ENCODE assay signal across 1 cellular context in the genomic region with DNA sequence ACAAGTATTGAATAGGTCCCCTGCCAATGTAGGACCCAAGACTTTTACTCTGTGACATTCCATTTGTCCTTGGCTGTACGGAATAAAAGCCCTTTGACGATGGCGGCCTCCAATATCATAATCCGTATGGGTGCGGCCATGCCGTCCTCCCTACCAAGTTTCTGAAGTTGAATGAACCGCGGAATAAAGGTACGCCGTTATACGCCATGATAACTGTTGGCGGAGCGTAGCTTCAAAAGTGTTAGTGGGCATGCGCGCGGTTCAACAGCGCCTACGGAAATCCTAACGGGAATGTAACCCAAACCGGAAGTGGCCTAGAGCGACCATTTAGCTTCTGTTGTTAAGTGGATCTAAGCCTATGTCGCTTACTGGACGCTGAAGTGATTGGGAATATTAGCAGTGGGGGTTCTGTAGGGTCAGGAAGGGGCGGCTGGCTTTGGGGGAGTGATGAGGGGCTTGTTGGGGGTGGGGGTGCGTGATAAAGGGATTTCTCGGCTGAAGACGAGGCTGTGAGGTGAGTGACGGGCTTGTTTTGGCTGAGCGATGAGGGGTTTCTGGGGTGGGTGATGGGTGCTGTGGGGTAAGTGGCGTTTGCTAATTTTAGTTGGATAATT.
TF ChIP-seq lines count a peak whose summit lies in the region.

Gene ZNF175, plus strand, starts transcription at position 322 of the 614 bp plus-strand sequence. CDS start 2,047 bp downstream, outside the sequence.

TF ChIP-seq in K562, 482 proteins besides CTCF, POLR2A, EP300 and RAD21 (continued from another document and continues in another):
- TF ChIP-seq MBD1 (CRISPR knock-in tag; IDR thresholded peaks at IDR 0.05) (no peak), BCL6 (CRISPR knock-in tag; IDR thresholded peaks at IDR 0.05) (no peak), JUNB (CRISPR knock-in tag; conservative IDR thresholded peaks at IDR 0.05) (no peak), SAFB2 (IDR thresholded peaks at IDR 0.05; ENCODE audit: borderline replicate concordance, low read depth, low read length, severe bottlenecking) (no peak), ILK (tag; IDR thresholded peaks at IDR 0.05; ENCODE audit: borderline replicate concordance, low read depth) (no peak), ZNF165 (CRISPR knock-in tag; IDR thresholded peaks at IDR 0.05; ENCODE audit: borderline replicate concordance) (no peak), FOXJ3 (CRISPR knock-in tag; IDR thresholded peaks at IDR 0.05) (no peak), SNIP1 (IDR thresholded peaks at IDR 0.05; ENCODE audit: low read depth) (peak; percentile 30; the same call in 1 of the 2 replicates), CBX1 (IDR thresholded peaks at IDR 0.05; ENCODE audit: low read depth) (no peak), ELF1 (tag; IDR thresholded peaks at IDR 0.05) (peak; percentile 94), ZFP1 (CRISPR knock-in tag; IDR thresholded peaks at IDR 0.05) (no peak), NFE2L1 (tag; IDR thresholded peaks at IDR 0.05; ENCODE audit: borderline replicate concordance, low read depth) (no peak), NR2C1 (IDR thresholded peaks at IDR 0.05) (peak; percentile 92), NR2C1 (tag; IDR thresholded peaks at IDR 0.05) (peak; percentile 94), ZNF316 (IDR thresholded peaks at IDR 0.05) (no peak), ATF6 (CRISPR knock-in tag; IDR thresholded peaks at IDR 0.05) (no peak), NRF1 (conservative IDR thresholded peaks at IDR 0.05 in 1 of 2, IDR thresholded peaks at IDR 0.05 in 1 of 2) (peak; percentile 93 to 95), ZNF445 (CRISPR knock-in tag; IDR thresholded peaks at IDR 0.05; ENCODE audit: low read depth) (no peak), DNMT1 (IDR thresholded peaks at IDR 0.05) (no peak), ZNF408 (CRISPR knock-in tag; IDR thresholded peaks at IDR 0.05; ENCODE audit: low read depth) (no peak), FOXP1 (CRISPR knock-in tag; IDR thresholded peaks at IDR 0.05) (no peak), NFYB (IDR thresholded peaks at IDR 0.05; ENCODE audit: extremely low read depth, insufficient read length) (no peak), ZNF436 (CRISPR knock-in tag; IDR thresholded peaks at IDR 0.05) (no peak), FOXP4 (CRISPR knock-in tag; IDR thresholded peaks at IDR 0.05; ENCODE audit: borderline replicate concordance) (no peak), SREBF1 (IDR thresholded peaks at IDR 0.05; ENCODE audit: borderline replicate concordance, low read depth, low read length) (no peak), SMARCB1 (IDR thresholded peaks at IDR 0.05; ENCODE audit: insufficient read length, low read depth) (no peak), TRIM25 (IDR thresholded peaks at IDR 0.05; ENCODE audit: borderline replicate concordance) (no peak), ZFP91 (CRISPR knock-in tag; IDR thresholded peaks at IDR 0.05) (no peak), RBM22 (IDR thresholded peaks at IDR 0.05; ENCODE audit: low read depth, low read length, poor library complexity, severe bottlenecking) (no peak), COPS2 (conservative IDR thresholded peaks at IDR 0.05) (no peak), TRIM24 (IDR thresholded peaks at IDR 0.05) (0 out of 4 replicates have a peak, but pooled peaks of 1 of the 2 experiments have one; percentile 12), CEBPZ (IDR thresholded peaks at IDR 0.05; ENCODE audit: borderline replicate concordance, low read depth, low read length) (no peak), ARID2 (IDR thresholded peaks at IDR 0.05) (no peak), IFI16 (CRISPR knock-in tag; IDR thresholded peaks at IDR 0.05) (no peak)
- TF ChIP-seq, protein P1, sequence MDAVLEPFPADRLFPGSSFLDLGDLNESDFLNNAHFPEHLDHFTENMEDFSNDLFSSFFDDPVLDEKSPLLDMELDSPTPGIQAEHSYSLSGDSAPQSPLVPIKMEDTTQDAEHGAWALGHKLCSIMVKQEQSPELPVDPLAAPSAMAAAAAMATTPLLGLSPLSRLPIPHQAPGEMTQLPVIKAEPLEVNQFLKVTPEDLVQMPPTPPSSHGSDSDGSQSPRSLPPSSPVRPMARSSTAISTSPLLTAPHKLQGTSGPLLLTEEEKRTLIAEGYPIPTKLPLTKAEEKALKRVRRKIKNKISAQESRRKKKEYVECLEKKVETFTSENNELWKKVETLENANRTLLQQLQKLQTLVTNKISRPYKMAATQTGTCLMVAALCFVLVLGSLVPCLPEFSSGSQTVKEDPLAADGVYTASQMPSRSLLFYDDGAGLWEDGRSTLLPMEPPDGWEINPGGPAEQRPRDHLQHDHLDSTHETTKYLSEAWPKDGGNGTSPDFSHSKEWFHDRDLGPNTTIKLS (IDR thresholded peaks at IDR 0.05; ENCODE audit: borderline replicate concordance, low read depth): peak; percentile 57; the same call in 1 of the 2 replicates
- TF ChIP-seq, protein P2, sequence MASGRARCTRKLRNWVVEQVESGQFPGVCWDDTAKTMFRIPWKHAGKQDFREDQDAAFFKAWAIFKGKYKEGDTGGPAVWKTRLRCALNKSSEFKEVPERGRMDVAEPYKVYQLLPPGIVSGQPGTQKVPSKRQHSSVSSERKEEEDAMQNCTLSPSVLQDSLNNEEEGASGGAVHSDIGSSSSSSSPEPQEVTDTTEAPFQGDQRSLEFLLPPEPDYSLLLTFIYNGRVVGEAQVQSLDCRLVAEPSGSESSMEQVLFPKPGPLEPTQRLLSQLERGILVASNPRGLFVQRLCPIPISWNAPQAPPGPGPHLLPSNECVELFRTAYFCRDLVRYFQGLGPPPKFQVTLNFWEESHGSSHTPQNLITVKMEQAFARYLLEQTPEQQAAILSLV (tag; IDR thresholded peaks at IDR 0.05): no peak
- TF ChIP-seq, protein P3, sequence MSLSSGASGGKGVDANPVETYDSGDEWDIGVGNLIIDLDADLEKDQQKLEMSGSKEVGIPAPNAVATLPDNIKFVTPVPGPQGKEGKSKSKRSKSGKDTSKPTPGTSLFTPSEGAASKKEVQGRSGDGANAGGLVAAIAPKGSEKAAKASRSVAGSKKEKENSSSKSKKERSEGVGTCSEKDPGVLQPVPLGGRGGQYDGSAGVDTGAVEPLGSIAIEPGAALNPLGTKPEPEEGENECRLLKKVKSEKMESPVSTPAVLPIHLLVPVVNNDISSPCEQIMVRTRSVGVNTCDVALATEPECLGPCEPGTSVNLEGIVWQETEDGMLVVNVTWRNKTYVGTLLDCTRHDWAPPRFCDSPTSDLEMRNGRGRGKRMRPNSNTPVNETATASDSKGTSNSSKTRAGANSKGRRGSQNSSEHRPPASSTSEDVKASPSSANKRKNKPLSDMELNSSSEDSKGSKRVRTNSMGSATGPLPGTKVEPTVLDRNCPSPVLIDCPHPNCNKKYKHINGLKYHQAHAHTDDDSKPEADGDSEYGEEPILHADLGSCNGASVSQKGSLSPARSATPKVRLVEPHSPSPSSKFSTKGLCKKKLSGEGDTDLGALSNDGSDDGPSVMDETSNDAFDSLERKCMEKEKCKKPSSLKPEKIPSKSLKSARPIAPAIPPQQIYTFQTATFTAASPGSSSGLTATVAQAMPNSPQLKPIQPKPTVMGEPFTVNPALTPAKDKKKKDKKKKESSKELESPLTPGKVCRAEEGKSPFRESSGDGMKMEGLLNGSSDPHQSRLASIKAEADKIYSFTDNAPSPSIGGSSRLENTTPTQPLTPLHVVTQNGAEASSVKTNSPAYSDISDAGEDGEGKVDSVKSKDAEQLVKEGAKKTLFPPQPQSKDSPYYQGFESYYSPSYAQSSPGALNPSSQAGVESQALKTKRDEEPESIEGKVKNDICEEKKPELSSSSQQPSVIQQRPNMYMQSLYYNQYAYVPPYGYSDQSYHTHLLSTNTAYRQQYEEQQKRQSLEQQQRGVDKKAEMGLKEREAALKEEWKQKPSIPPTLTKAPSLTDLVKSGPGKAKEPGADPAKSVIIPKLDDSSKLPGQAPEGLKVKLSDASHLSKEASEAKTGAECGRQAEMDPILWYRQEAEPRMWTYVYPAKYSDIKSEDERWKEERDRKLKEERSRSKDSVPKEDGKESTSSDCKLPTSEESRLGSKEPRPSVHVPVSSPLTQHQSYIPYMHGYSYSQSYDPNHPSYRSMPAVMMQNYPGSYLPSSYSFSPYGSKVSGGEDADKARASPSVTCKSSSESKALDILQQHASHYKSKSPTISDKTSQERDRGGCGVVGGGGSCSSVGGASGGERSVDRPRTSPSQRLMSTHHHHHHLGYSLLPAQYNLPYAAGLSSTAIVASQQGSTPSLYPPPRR (CRISPR knock-in tag; IDR thresholded peaks at IDR 0.05; ENCODE audit: borderline replicate concordance): no peak
